ENCODE assay signal across 20 cellular contexts in genomic region chr17:73638556-73638955, GRCh38. TPM values are rescaled to one million over a fixed set of nuclear protein-coding genes. Genes with fewer than 3 reads are reported as not detected.
A peak's percentile ranks its signal among the peaks of the same experiment; 100 is the strongest.
DNase-seq lines count a peak whose midpoint lies in the region; ATAC-seq, FAIRE-seq and TF ChIP-seq lines count a peak whose summit lies in the region.
"Had no signal": no experiment of that assay in that cellular context is flagged by ENCODE, and none has a peak within 500 bp of the region (broad histone marks: within the 10 kb centered on the region; RNA-seq: fewer than 3 reads in every experiment).

No MANE protein-coding gene starts in this region.

- peaks cover 0 to 12% (median 11%) of the 10 kb centered on the region in 4 experiments; a peak in 6 of 7 replicates for H3K4me1 ChIP-seq in H1 (replicated peaks in 1 of 4; ENCODE audit: control insufficient read depth in 3 of 4, insufficient read depth in 4 of 4, low read length in 3 of 4)
- peaks cover 11% of the 10 kb centered on the region for H3K4me1 ChIP-seq in lower lobe of right lung

- H3K4me1 Mint-ChIP-seq in osteocyte (ENCODE audit: unreplicated experiment) = peaks cover 49% of the 10 kb centered on the region

- no peak for TF ChIP-seq EP300 in H1 (IDR thresholded peaks at IDR 0.05; ENCODE audit: borderline replicate concordance in 1 of 2, low read depth in 2 of 2, low read length in 2 of 2)

- H3K27me3 ChIP-seq in WERI-Rb-1 (ENCODE audit: insufficient read depth, low read depth, severe bottlenecking) (no peaks in the 10 kb centered on the region), H1 (replicated peaks in 1 of 4; ENCODE audit: control insufficient read depth in 3 of 4, extremely low read depth in 1 of 4, insufficient read depth in 3 of 4, low read length in 3 of 4) (peaks cover 5 to 24% (median 21%) of the 10 kb centered on the region in 4 experiments), lower lobe of right lung (ENCODE audit: low read depth) (peaks cover 30% of the 10 kb centered on the region)

- H3K9me3 Mint-ChIP-seq in osteocyte (ENCODE audit: unreplicated experiment) = no peaks in the 10 kb centered on the region
- H3K9me3 Mint-ChIP-seq: CD8-positive, alpha-beta memory T cell had no signal

- H3K23ac ChIP-seq in H1 (ENCODE audit: insufficient read length) = no peak overlapping the region

- 95% methylated on average over 2 of the region's 3 CpGs; no CpG with 5 or more reads in 1 of the 2 experiments for WGBS in H1 (ENCODE audit: extremely low coverage in 1 of 2, insufficient coverage in 1 of 2, insufficient read length in 1 of 2, insufficient replicate concordance in 2 of 2, low coverage in 1 of 2, low lambda C conversion rate in 2 of 2, missing lambda C conversion rate in 1 of 2), 2 experiments

- H2AFZ ChIP-seq in H1 (ENCODE audit: low read length) = no peak overlapping the region
- H2AFZ ChIP-seq: GM23248 had no signal

- intact Hi-C loops in lower lobe of right lung (cut with DNase I) = no loop called here

- H2BK12ac ChIP-seq in H1 (ENCODE audit: low read depth, low read length) = no peak overlapping the region

- H3K14ac ChIP-seq in H1 (ENCODE audit: insufficient read length) = no peak overlapping the region

- no peak overlapping the region for H3K4me3 Mint-ChIP-seq in osteocyte (ENCODE audit: unreplicated experiment)
- H3K4me3 Mint-ChIP-seq: B cell; CD8-positive, alpha-beta memory T cell; HFFc6 had no signal

- H3K27ac ChIP-seq in WERI-Rb-1 (no peak overlapping the region), H1 (ENCODE audit: low read depth, low read length) (no peak overlapping the region), lower lobe of right lung (no peak overlapping the region)
- H3K27ac ChIP-seq: BLaER1 treated with 17β-estradiol and CSF1 and Interleukin-3, amounts not matched to agents 10 nM and 100 nM; GM23248 had no signal

- H3K27ac Mint-ChIP-seq in osteocyte (ENCODE audit: unreplicated experiment) = peak overlapping the region; percentile 84
- H3K27ac Mint-ChIP-seq: B cell, HFFc6 had no signal

- H3K4me2 ChIP-seq in H1 (ENCODE audit: insufficient read depth in 1 of 2, low read depth in 2 of 2, low read length in 2 of 2) = no peak overlapping the region
- H3K4me2 ChIP-seq: BLaER1 treated with 17β-estradiol and CSF1 and Interleukin-3, amounts not matched to agents 10 nM and 100 nM had no signal

- H3K4me3 ChIP-seq in WERI-Rb-1 (ENCODE audit: low read depth, low read length) (no peak overlapping the region), H1 (ENCODE audit: extremely low read depth in 1 of 4, insufficient read depth in 2 of 4, low read depth in 3 of 4, low read length in 4 of 4) (no peak overlapping the region), lower lobe of right lung (no peak overlapping the region)
- H3K4me3 ChIP-seq: BLaER1 treated with 17β-estradiol and CSF1 and Interleukin-3, amounts not matched to agents 10 nM and 100 nM; GM23248 had no signal

- peaks cover 9% of the 10 kb centered on the region for H3K36me3 ChIP-seq in WERI-Rb-1
- H3K36me3 ChIP-seq in H1 (ENCODE audit: control insufficient read depth in 2 of 4, insufficient read depth in 4 of 4, low read length in 3 of 4) = no peaks in the 10 kb centered on the region
- H3K36me3 ChIP-seq in lower lobe of right lung = no peaks in the 10 kb centered on the region
- H3K36me3 ChIP-seq: BLaER1 treated with 17β-estradiol and CSF1 and Interleukin-3, amounts not matched to agents 10 nM and 100 nM had no signal

- FAIRE-seq in H1 (lab: Jason Lieb, UNC) = no peak
- FAIRE-seq: GM12891, H54 had no signal

- H3K4ac ChIP-seq in H1 (replicated peaks; ENCODE audit: insufficient read length, low read depth, low read length) = no peak overlapping the region

- no peak overlapping the region for H2BK15ac ChIP-seq in H1 (ENCODE audit: low read length)

- no peak for ATAC-seq in HG02678 (IDR thresholded peaks at IDR 0.05; ENCODE audit: unreplicated experiment)
- ATAC-seq in lower lobe of right lung = no peak

- H4K91ac ChIP-seq in H1 (replicated peaks; ENCODE audit: insufficient read length, low read length) = no peak overlapping the region

- H4K8ac ChIP-seq in H1 (ENCODE audit: extremely low read depth, insufficient read depth, low read length) = no peak overlapping the region

- H3K79me1 ChIP-seq in H1 (ENCODE audit: low read depth, low read length) = peaks cover 6% of the 10 kb centered on the region

- peak; percentile 6 for DNase-seq in GM10248 (ENCODE audit: extremely low spot score)
- peak; percentile 2 for DNase-seq in WERI-Rb-1
- DNase-seq in H1 (ENCODE audit: low read depth in 1 of 2, low spot score in 2 of 2) = no peak
- DNase-seq in osteocyte (ENCODE audit: extremely low spot score, unreplicated experiment) = no peak
- DNase-seq in lower lobe of right lung = no peak
- no peak for DNase-seq in activated T-cell treated with anti-CD3 and anti-CD28 coated beads, Interleukin-2, amount 50 U/mL, for 1 hour
- no peak for DNase-seq in T-helper 9 cell
- DNase-seq: CD8-positive, alpha-beta memory T cell; DMS 273 treated with DMSO at 0.1 percent for 48 hours; DMS53; DND-41; EL; GM23248; HFFc6 had no signal

- H3K79me2 ChIP-seq in H1 (ENCODE audit: control insufficient read depth in 1 of 2, insufficient read depth in 2 of 2, low read length in 2 of 2) = peaks cover 0 to 26% of the 10 kb centered on the region in 2 experiments; a peak in 1 of 4 replicates

- H3K23me2 ChIP-seq in H1 (ENCODE audit: low read depth, low read length) = peaks cover 6% of the 10 kb centered on the region; the same call in 1 of the 2 replicates

- no peak overlapping the region for H4K5ac ChIP-seq in H1 (ENCODE audit: insufficient read length, low read depth, low read length)

- H3K18ac ChIP-seq in H1 (ENCODE audit: extremely low read depth, low read length) = no peak overlapping the region

- H2BK120ac ChIP-seq in H1 (replicated peaks; ENCODE audit: low read depth, low read length) = no peak overlapping the region

- H2BK20ac ChIP-seq in H1 (ENCODE audit: low read length) = no peak overlapping the region

- CTCF ChIA-PET in GM10248 (lab: Yijun Ruan, JAX) (no interaction called here), H1 (lab: Charles Lee; ENCODE audit: partially characterized antibody) (interaction anchor here (0.7 to 11.0 kb wide), 5 partner anchors 7 to 160 kb away, joined by 3 to 67 read pairs (median 3); partner anchors contain the start of gene SDK2)

- H2AK5ac ChIP-seq in H1 (ENCODE audit: low read depth, low read length) = 0 out of 2 replicates have a peak overlapping the region, but pooled peaks have one; percentile 65

- H3K9me3 ChIP-seq in WERI-Rb-1 (ENCODE audit: severe bottlenecking) = no peaks in the 10 kb centered on the region
- no peaks in the 10 kb centered on the region for H3K9me3 ChIP-seq in H1 (ENCODE audit: insufficient read depth in 2 of 2, low read depth in 1 of 2, low read length in 1 of 2)
- no peaks in the 10 kb centered on the region for H3K9me3 ChIP-seq in lower lobe of right lung
- H3K9me3 ChIP-seq: BLaER1 treated with 17β-estradiol and CSF1 and Interleukin-3, amounts not matched to agents 10 nM and 100 nM had no signal

- TF ChIP-seq POLR2A in H1 (IDR thresholded peaks at IDR 0.05; ENCODE audit: control extremely low read depth in 1 of 2, low read depth in 2 of 2, low read length in 2 of 2) = no peak

- TF ChIP-seq CTCF in GM10248 (IDR thresholded peaks at IDR 0.05; ENCODE audit: control extremely low read depth, extremely low read depth, low read depth, missing control alignments) (no peak), WERI-Rb-1 (IDR thresholded peaks at IDR 0.05; ENCODE audit: low read depth, low read length) (no peak), H1 (IDR thresholded peaks at IDR 0.05; ENCODE audit: control extremely low read depth in 1 of 3, insufficient read depth in 1 of 3, low read depth in 1 of 3, low read length in 3 of 3) (no peak), osteocyte (IDR thresholded peaks at IDR 0.05) (no peak), lower lobe of right lung (IDR thresholded peaks at IDR 0.05) (no peak)

- POLR2A ChIA-PET in GM10248 (lab: Yijun Ruan, JAX) (no interaction called here), H1 (lab: Charles Lee; ENCODE audit: partially characterized antibody) (no interaction called here)

- no peaks in the 10 kb centered on the region for H3K27me3 Mint-ChIP-seq in osteocyte (ENCODE audit: unreplicated experiment)
- H3K27me3 Mint-ChIP-seq: B cell had no signal

- H3K9ac ChIP-seq in H1 (replicated peaks in 1 of 4; ENCODE audit: extremely low read depth in 1 of 4, low read depth in 3 of 4, low read length in 3 of 4) = no peak overlapping the region
- H3K9ac ChIP-seq: BLaER1 treated with 17β-estradiol and CSF1 and Interleukin-3, amounts not matched to agents 10 nM and 100 nM; GM23248 had no signal

- H2BK5ac ChIP-seq in H1 (ENCODE audit: low read depth, low read length) = no peak overlapping the region

- H4K20me1 ChIP-seq in H1 (replicated peaks in 1 of 2; ENCODE audit: control insufficient read depth in 1 of 2, insufficient read depth in 2 of 2, low read length in 2 of 2) = peaks cover 3 to 9% of the 10 kb centered on the region in 2 experiments

- TF ChIP-seq RAD21 in H1 (IDR thresholded peaks at IDR 0.05 in 1 of 2, conservative IDR thresholded peaks at IDR 0.05 in 1 of 2; ENCODE audit: low read depth in 2 of 2, low read length in 2 of 2) = no peak

- peaks cover 3% of the 10 kb centered on the region for H3K36me3 Mint-ChIP-seq in osteocyte (ENCODE audit: unreplicated experiment)
- H3K36me3 Mint-ChIP-seq: CD8-positive, alpha-beta memory T cell had no signal

- H3K56ac ChIP-seq in H1 (replicated peaks; ENCODE audit: insufficient read length, low read depth, low read length) = no peak overlapping the region

TF ChIP-seq in H1, 55 proteins besides CTCF, POLR2A, EP300 and RAD21 (continues in another document):
- TF ChIP-seq BRCA1 (IDR thresholded peaks at IDR 0.05; ENCODE audit: low read depth, low read length) (no peak), SIN3A (conservative IDR thresholded peaks at IDR 0.05 in 1 of 2, IDR thresholded peaks at IDR 0.05 in 1 of 2; ENCODE audit: low read depth in 1 of 2, low read length in 2 of 2) (no peak), SP4 (IDR thresholded peaks at IDR 0.05; ENCODE audit: low read length) (no peak), TAF7 (optimal IDR thresholded peaks at IDR 0.05; ENCODE audit: borderline replicate concordance, low read depth, low read length) (no peak), MAX (IDR thresholded peaks at IDR 0.05) (no peak)

RNA-seq across cellular contexts. Expression of gene SDK2, which starts 5.7 kb away (rescaled TPM):
- total RNA-seq in H1 (2021; fragmentation: NEBNext Ultra II Directional; extraction: Animal tissue kit (Norgen Biotek cat#: 25700)) = 3.6 and 3.9 TPM in 2 replicates
- polyA plus RNA-seq in H1 (2011; rRNA removed) = 4.1 and 5.9 TPM in 2 replicates
- 2.3 TPM for polyA plus RNA-seq in H1 (2011; cell fraction: cytosol; rRNA removed)
- 7.3 TPM for polyA plus RNA-seq in H1 (2011; cell fraction: nucleus; rRNA removed)
- 5.5 to 10.2 TPM (median 7.5 TPM) in 4 replicates for polyA plus RNA-seq in H1 (2012, experiment 1 of 2)
- 3.6 TPM for polyA plus RNA-seq in H1 (2012, experiment 2 of 2)
- 2.6 TPM for polyA plus RNA-seq in H1 (2013, experiment 1 of 2)
- polyA plus RNA-seq in H1 (2013, experiment 2 of 2) = 2.0 TPM
- polyA minus RNA-seq in H1 (2011; rRNA and poly(A)+ RNA removed) = 6.8 and 8.4 TPM in 2 replicates
- polyA minus RNA-seq in H1 (2011; cell fraction: cytosol; rRNA and poly(A)+ RNA removed) = 10.9 TPM
- 13.8 TPM for polyA minus RNA-seq in H1 (2011; cell fraction: nucleus; rRNA and poly(A)+ RNA removed)
- total RNA-seq in osteocyte = 16.5 and 19.4 TPM in 2 replicates
- total RNA-seq in lower lobe of right lung = 1.4 TPM
- total RNA-seq: HT-29 had no signal

Comparison
In these comparisons a context has a peak if more than half of its experiments do, and no peak if none do; other contexts are left out.
1. DNase-seq: peak in GM10248 (single experiment) and WERI-Rb-1 (single experiment); none in H1 (0 of 2), osteocyte (single experiment), lower lobe of right lung (single experiment), activated T-cell treated with anti-CD3 and anti-CD28 coated beads, Interleukin-2, amount 50 U/mL, for 1 hour (single experiment) and T-helper 9 cell (single experiment).